ENCODE assay signal across 16 cellular contexts in genomic region chr1:39877980-39878956, GRCh38. TPM values are rescaled to one million over a fixed set of nuclear protein-coding genes. Genes with fewer than 3 reads are reported as not detected.
DNase-seq lines count a peak whose midpoint lies in the region; TF ChIP-seq lines count a peak whose summit lies in the region.
"Had no signal": no experiment of that assay in that cellular context is flagged by ENCODE, and none has a peak within 500 bp of the region (broad histone marks: within the 10 kb centered on the region; RNA-seq: fewer than 3 reads in every experiment).

No MANE protein-coding gene starts in this region.

- H3K9ac ChIP-seq in HUES6 (ENCODE audit: low read length) (no peak overlapping the region), smooth muscle cell (ENCODE audit: low read depth) (no peak overlapping the region)

- H2AFZ ChIP-seq in smooth muscle cell (ENCODE audit: low read depth), result no peak overlapping the region

- H3K27ac ChIP-seq in 22Rv1 (peak overlapping the region; percentile 54), HUES6 (ENCODE audit: low read depth, low read length) (no peak overlapping the region; the same call in 1 of the 2 replicates), caudate nucleus (ENCODE audit: low read depth, low read length) (peak overlapping the region; percentile 75), layer of hippocampus (ENCODE audit: low read depth, low read length) (peak overlapping the region; percentile 59), smooth muscle cell (ENCODE audit: low read depth) (no peak overlapping the region)
- H3K27ac ChIP-seq: uterus had no signal

- DNase-seq in caudate nucleus (lab: John Stamatoyannopoulos, UW), result no peak
- no peak for DNase-seq in NCI-H526 (lab: John Stamatoyannopoulos, UW)
- DNase-seq in NCI-H2227 (lab: John Stamatoyannopoulos, UW; ENCODE audit: unreplicated experiment), result no peak
- no peak for DNase-seq in activated CD4-positive, alpha-beta T cell treated with anti-CD3 and anti-CD28 coated beads, Interleukin-2, amount 50 U/mL, for 4 hours
- no peak for DNase-seq in smooth muscle cell (lab: John Stamatoyannopoulos, UW; ENCODE audit: unreplicated experiment)
- DNase-seq: activated naive CD8-positive, alpha-beta T cell treated with anti-CD3 and anti-CD28 coated beads, Interleukin-2, amount 50 U/mL, for 24 hours; activated T-cell treated with anti-CD3 and anti-CD28 coated beads, Interleukin-2, amount 50 U/mL, for 1 hour; GOT3; left colon; naive B cell; NCI-H1417 treated with DMSO at 0.1 percent for 48 hours; stimulated activated CD4-positive, alpha-beta T cell treated with anti-CD3 and anti-CD28 coated beads, Interleukin-4, amount 100 ng/mL, for 1 hour; uterus had no signal

- H3K36me3 ChIP-seq in HUES6 (ENCODE audit: control insufficient read depth, insufficient read depth, low read length) (peaks cover under 1% of the 10 kb centered on the region; the same call in 1 of the 2 replicates), smooth muscle cell (ENCODE audit: low read depth) (no peaks in the 10 kb centered on the region)
- H3K36me3 ChIP-seq: uterus had no signal

- 94% methylated on average over 2 of the region's 2 CpGs for WGBS in smooth muscle cell (ENCODE audit: low lambda C conversion rate)

- no peak for TF ChIP-seq CTCF in 22Rv1 (IDR thresholded peaks at IDR 0.05)
- TF ChIP-seq CTCF in smooth muscle cell (IDR thresholded peaks at IDR 0.05; ENCODE audit: borderline replicate concordance, insufficient read depth, poor library complexity, severe bottlenecking), result no peak

- no peaks in the 10 kb centered on the region for H3F3A ChIP-seq in smooth muscle cell (ENCODE audit: low read depth)

- H3K4me2 ChIP-seq in smooth muscle cell, result no peak overlapping the region

- H3K4me1 ChIP-seq in HUES6 (ENCODE audit: control insufficient read depth, insufficient read depth, low read length) (peaks cover 25% of the 10 kb centered on the region), smooth muscle cell (ENCODE audit: low read depth) (peaks cover 12% of the 10 kb centered on the region)
- H3K4me1 ChIP-seq: uterus had no signal

- H4K20me1 ChIP-seq in smooth muscle cell (ENCODE audit: low read depth), result peaks cover 74% of the 10 kb centered on the region

- H3K9me3 ChIP-seq in HUES6 (ENCODE audit: control insufficient read depth, insufficient read depth, low read depth, low read length) (no peaks in the 10 kb centered on the region), smooth muscle cell (replicated peaks; ENCODE audit: low read depth) (no peaks in the 10 kb centered on the region)
- H3K9me3 ChIP-seq: uterus had no signal

- H3K4me3 ChIP-seq in HUES6 (ENCODE audit: low read depth, low read length) (0 out of 2 replicates have a peak overlapping the region, but pooled peaks have one; percentile 15), smooth muscle cell (no peak overlapping the region)
- H3K4me3 ChIP-seq: uterus had no signal

- H3K27me3 ChIP-seq in HUES6 (ENCODE audit: control insufficient read depth, insufficient read depth, low read length) (no peaks in the 10 kb centered on the region), layer of hippocampus (ENCODE audit: control insufficient read depth, insufficient read depth, low read length) (no peaks in the 10 kb centered on the region), smooth muscle cell (ENCODE audit: low read depth) (no peaks in the 10 kb centered on the region)
- H3K27me3 ChIP-seq: uterus had no signal

- peaks cover 100% of the 10 kb centered on the region for H3K79me2 ChIP-seq in smooth muscle cell (ENCODE audit: low read depth)

RNA-seq across cellular contexts. Expression of gene TRIT1, which starts 5.0 kb away (rescaled TPM):
- 22.1 and 26.7 TPM in 2 replicates for total RNA-seq in smooth muscle cell
- polyA plus RNA-seq in smooth muscle cell, result 12.8 and 19.7 TPM in 2 replicates

RNA-seq across cellular contexts. Expression of gene MYCL, which starts 23.4 kb away (rescaled TPM):
- total RNA-seq in smooth muscle cell, result 3.7 and 4.5 TPM in 2 replicates
- polyA plus RNA-seq in smooth muscle cell, result 0.98 and 2.4 TPM in 2 replicates

Comparison
In these comparisons a context has a peak if more than half of its experiments do, and no peak if none do; other contexts are left out.
1. H3K27ac ChIP-seq: peak in 22Rv1 (single experiment), caudate nucleus (single experiment) and layer of hippocampus (single experiment); none in HUES6 (single experiment) and smooth muscle cell (single experiment).